1 cellular context compared by ENCODE assay signal in genomic region chr1:59186656-59187055, GRCh38.
TF ChIP-seq lines count a peak whose summit lies in the region.

No MANE protein-coding gene starts in this region.

TF ChIP-seq in K562, 482 proteins besides CTCF, POLR2A, EP300 and RAD21 (continued from another document):
- TF ChIP-seq CUX1 (CRISPR knock-in tag; IDR thresholded peaks at IDR 0.05) (no peak), CTCFL (IDR thresholded peaks at IDR 0.05; ENCODE audit: borderline replicate concordance, insufficient read depth, low read depth, low read length, poor library complexity, severe bottlenecking) (no peak), HMG20A (CRISPR knock-in tag; conservative IDR thresholded peaks at IDR 0.05) (no peak), ZBED1 (IDR thresholded peaks at IDR 0.05) (no peak), SAFB2 (IDR thresholded peaks at IDR 0.05; ENCODE audit: borderline replicate concordance, low read depth, low read length, severe bottlenecking) (no peak)
